ENCODE assay signal across 8 cellular contexts in genomic region chr19:57192064-57192395, GRCh38. TPM values are rescaled to one million over a fixed set of nuclear protein-coding genes. Genes with fewer than 3 reads are reported as not detected.
DNase-seq lines count a peak whose midpoint lies in the region; ATAC-seq lines count a peak whose summit lies in the region.

No MANE protein-coding gene starts in this region.

- ATAC-seq in CD4-positive, CD25-positive, alpha-beta regulatory T cell (ENCODE audit: low read depth in 2 of 2): no peak

- peaks cover 13 to 37% of the 10 kb centered on the region in 2 experiments for H3K9me3 ChIP-seq in CD4-positive, CD25-positive, alpha-beta regulatory T cell (ENCODE audit: control insufficient read depth in 2 of 2, low read length in 2 of 2)
- peaks cover 10 to 13% of the 10 kb centered on the region in 2 donors for H3K9me3 ChIP-seq in mucosa of rectum (ENCODE audit: control insufficient read depth in 2 of 2, low read length in 2 of 2)

- H3K36me3 Mint-ChIP-seq in CD4-positive, CD25-positive, alpha-beta regulatory T cell: peaks cover 53% of the 10 kb centered on the region

- peak overlapping the region; percentile 92 to 96 (median 93) for H3K4me3 Mint-ChIP-seq in CD4-positive, CD25-positive, alpha-beta regulatory T cell

- peaks cover 12% of the 10 kb centered on the region for H3K27me3 Mint-ChIP-seq in CD4-positive, CD25-positive, alpha-beta regulatory T cell

- H3K27me3 ChIP-seq in CD4-positive, CD25-positive, alpha-beta regulatory T cell (ENCODE audit: control insufficient read depth, insufficient read depth, low read length): no peaks in the 10 kb centered on the region
- no peaks in the 10 kb centered on the region for H3K27me3 ChIP-seq in mucosa of rectum (ENCODE audit: control insufficient read depth in 2 of 2, insufficient read depth in 2 of 2, low read length in 2 of 2)

- H3K27ac Mint-ChIP-seq in CD4-positive, CD25-positive, alpha-beta regulatory T cell: peak overlapping the region; percentile 29 to 96 (median 93)

- H3K4me1 Mint-ChIP-seq in CD4-positive, CD25-positive, alpha-beta regulatory T cell: peaks cover 17 to 36% (median 20%) of the 10 kb centered on the region in 4 donors

- peak overlapping the region; percentile 91 for H3K4me3 ChIP-seq in CD4-positive, CD25-positive, alpha-beta regulatory T cell (ENCODE audit: low read depth, low read length)
- H3K4me3 ChIP-seq in Jurkat, Clone E6-1 (ENCODE audit: low read length): peak overlapping the region; percentile 90
- H3K4me3 ChIP-seq in mucosa of rectum (ENCODE audit: low read length in 2 of 2): peak overlapping the region; percentile 94 to 99

- peak overlapping the region; percentile 82 to 84 for H3K9ac ChIP-seq in mucosa of rectum (ENCODE audit: low read depth in 1 of 2, low read length in 2 of 2)

- DNase-seq in CD4-positive, CD25-positive, alpha-beta regulatory T cell: no peak
- DNase-seq in Jurkat, Clone E6-1 (ENCODE audit: low read depth, low spot score): no peak
- DNase-seq in CD1c-positive myeloid dendritic cell (ENCODE audit: extremely low spot score) (no peak), SKM-1 (lab: John Stamatoyannopoulos, UW; ENCODE audit: unreplicated experiment) (no peak), DMS53 (lab: John Stamatoyannopoulos, UW) (no peak), MV-4-11 (lab: John Stamatoyannopoulos, UW) (no peak)

- peaks cover 19% of the 10 kb centered on the region for H3K4me1 ChIP-seq in CD4-positive, CD25-positive, alpha-beta regulatory T cell (ENCODE audit: control insufficient read depth, insufficient read depth, low read length, poor library complexity, severe bottlenecking)
- H3K4me1 ChIP-seq in mucosa of rectum (ENCODE audit: control insufficient read depth in 2 of 2, insufficient read depth in 2 of 2, low read length in 2 of 2): peaks cover 9 to 15% of the 10 kb centered on the region in 2 donors

- peaks cover 39% of the 10 kb centered on the region for H3K36me3 ChIP-seq in CD4-positive, CD25-positive, alpha-beta regulatory T cell (ENCODE audit: control insufficient read depth, insufficient read depth, low read length)
- H3K36me3 ChIP-seq in mucosa of rectum (ENCODE audit: control insufficient read depth in 2 of 2, insufficient read depth in 2 of 2, low read length in 2 of 2): peaks cover 35 to 37% of the 10 kb centered on the region in 2 donors

- H3K9me3 Mint-ChIP-seq in CD4-positive, CD25-positive, alpha-beta regulatory T cell: peaks cover 7 to 38% (median 24%) of the 10 kb centered on the region in 7 donors

- H3K27ac ChIP-seq in CD4-positive, CD25-positive, alpha-beta regulatory T cell (ENCODE audit: insufficient read depth, low read length, poor library complexity, severe bottlenecking): peak overlapping the region; percentile 72
- peak overlapping the region; percentile 51 for H3K27ac ChIP-seq in cingulate gyrus (ENCODE audit: low read depth, low read length)
- H3K27ac ChIP-seq in mucosa of rectum (ENCODE audit: low read depth in 2 of 2, low read length in 2 of 2): peak overlapping the region in 1 of 2 donors; percentile 88

RNA-seq across cellular contexts. Expression of gene ZNF264, which starts 0.7 kb away (rescaled TPM):
- 35.9 TPM for total RNA-seq in CD4-positive, CD25-positive, alpha-beta regulatory T cell
- 10 to 100 TPM; 12.9 to 25.4 (median 18.1) TPM for polyA plus RNA-seq in CD4-positive, CD25-positive, alpha-beta regulatory T cell
- 5.2 TPM for polyA plus RNA-seq in Jurkat, Clone E6-1 (2012; ENCODE audit: insufficient read depth, insufficient read length)

RNA-seq across cellular contexts. Expression of gene DUXA, which starts 24.7 kb away (rescaled TPM):
- total RNA-seq in CD4-positive, CD25-positive, alpha-beta regulatory T cell: not detected
- not detected for polyA plus RNA-seq in CD4-positive, CD25-positive, alpha-beta regulatory T cell
- polyA plus RNA-seq in Jurkat, Clone E6-1 (2012; ENCODE audit: insufficient read depth, insufficient read length): not detected

RNA-seq across cellular contexts. Expression of gene AURKC, which starts 38.8 kb away (rescaled TPM):
- 0.69 TPM for total RNA-seq in CD4-positive, CD25-positive, alpha-beta regulatory T cell
- under 1 TPM in 1 of 4 donors, not detected in 3; 0.22 TPM for polyA plus RNA-seq in CD4-positive, CD25-positive, alpha-beta regulatory T cell
- polyA plus RNA-seq in Jurkat, Clone E6-1 (2012; ENCODE audit: insufficient read depth, insufficient read length): 2.8 TPM

RNA-seq across cellular contexts. Expression of gene ZIM3, which starts 47.0 kb away (rescaled TPM):
- total RNA-seq in CD4-positive, CD25-positive, alpha-beta regulatory T cell: not detected
- polyA plus RNA-seq in CD4-positive, CD25-positive, alpha-beta regulatory T cell: not detected
- not detected for polyA plus RNA-seq in Jurkat, Clone E6-1 (2012; ENCODE audit: insufficient read depth, insufficient read length)

RNA-seq across cellular contexts. Expression of gene ZNF805, which starts 48.4 kb away (rescaled TPM):
- total RNA-seq in CD4-positive, CD25-positive, alpha-beta regulatory T cell: 30.7 TPM
- polyA plus RNA-seq in CD4-positive, CD25-positive, alpha-beta regulatory T cell: 1 to 10 TPM; 1.9 to 6.6 (median 4.0) TPM
- polyA plus RNA-seq in Jurkat, Clone E6-1 (2012; ENCODE audit: insufficient read depth, insufficient read length): 1.3 TPM
